25 cellular contexts compared by ENCODE assay signal in genomic region chr18:55296761-55297160, GRCh38.
"Had no signal": no experiment of that assay in that cellular context is flagged by ENCODE, and none has a peak within 500 bp of the region (broad histone marks: within the 10 kb centered on the region; RNA-seq: fewer than 3 reads in every experiment).

No MANE protein-coding gene starts in this region.

- DNase-seq: dermis blood vessel endothelial cell; effector memory CD8-positive, alpha-beta T cell; erythroblast; esophagus squamous epithelium; gastrocnemius medialis; head of caudate nucleus; kidney; mesendoderm; naive thymus-derived CD8-positive, alpha-beta T cell; nephron progenitor cell; nucleus accumbens; sigmoid colon; spleen; stimulated activated CD4-positive, alpha-beta T cell treated with anti-CD3 and anti-CD28 coated beads, Interleukin-4, amount 100 ng/mL, for 4 hours; stimulated activated naive B cell treated with anti-CD40 and anti-IgM and Interleukin-4, amounts not matched to agents 10 μg/mL and 1 μg/mL and 100 μg/mL, for 72 hours; upper lobe of left lung had no signal

- H3K27ac ChIP-seq: coronary artery, esophagus squamous epithelium, hepatocyte, prostate gland, right atrium auricular region, sigmoid colon, spleen, tibial nerve, upper lobe of left lung had no signal

- H3K36me3 Mint-ChIP-seq: naive thymus-derived CD8-positive, alpha-beta T cell had no signal

- H3K27me3 Mint-ChIP-seq: effector memory CD8-positive, alpha-beta T cell; stimulated activated naive B cell treated with anti-CD40 and anti-IgM and Interleukin-4, amounts not matched to agents 10 μg/mL and 1 μg/mL and 100 μg/mL, for 72 hours; stimulated activated naive CD8-positive, alpha-beta T cell treated with anti-CD3 and anti-CD28 coated beads, Interleukin-15, Interleukin-2, amounts not matched to agents 100 ng/mL and 50 ng/mL, for 24 hours had no signal

- H3K9me3 Mint-ChIP-seq: naive thymus-derived CD8-positive, alpha-beta T cell; nephron progenitor cell; stimulated activated naive CD8-positive, alpha-beta T cell treated with anti-CD3 and anti-CD28 coated beads, Interleukin-15, Interleukin-2, amounts not matched to agents 100 ng/mL and 50 ng/mL, for 24 hours had no signal

- H3K4me3 Mint-ChIP-seq: effector memory CD8-positive, alpha-beta T cell; naive thymus-derived CD8-positive, alpha-beta T cell; nephron progenitor cell; stimulated activated naive B cell treated with anti-CD40 and anti-IgM and Interleukin-4, amounts not matched to agents 10 μg/mL and 1 μg/mL and 100 μg/mL, for 72 hours; stimulated activated naive CD8-positive, alpha-beta T cell treated with anti-CD3 and anti-CD28 coated beads, Interleukin-15, Interleukin-2, amounts not matched to agents 100 ng/mL and 50 ng/mL, for 24 hours had no signal

- FAIRE-seq: endometrium, kidney, urothelium cell line had no signal

- H3K27ac Mint-ChIP-seq: effector memory CD8-positive, alpha-beta T cell; naive thymus-derived CD8-positive, alpha-beta T cell; stimulated activated naive CD8-positive, alpha-beta T cell treated with anti-CD3 and anti-CD28 coated beads, Interleukin-15, Interleukin-2, amounts not matched to agents 100 ng/mL and 50 ng/mL, for 24 hours had no signal

- ATAC-seq: effector memory CD8-positive, alpha-beta T cell; gastrocnemius medialis; left lobe of liver; naive thymus-derived CD8-positive, alpha-beta T cell; stimulated activated naive B cell treated with anti-CD40 and anti-IgM and Interleukin-4, amounts not matched to agents 10 μg/mL and 1 μg/mL and 100 μg/mL, for 72 hours had no signal
